ENCODE assay signal across 15 cellular contexts in the genomic region with DNA sequence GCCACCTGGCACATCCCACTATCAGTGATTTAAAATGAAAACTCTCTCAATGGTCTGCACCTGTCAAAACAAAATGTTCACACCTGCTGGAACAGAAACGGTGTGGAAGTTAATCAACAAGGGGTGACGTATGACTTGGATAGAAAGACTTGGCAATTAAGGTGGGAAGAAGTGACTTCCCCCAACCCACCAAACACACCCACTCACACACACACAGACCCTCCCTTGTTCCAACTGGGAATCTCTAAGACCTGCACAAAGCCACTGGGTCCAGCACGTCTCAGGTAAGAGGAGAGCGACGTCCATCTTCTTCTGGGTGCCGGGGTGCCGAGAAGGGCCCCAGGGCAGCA. TPM values are rescaled to one million over a fixed set of nuclear protein-coding genes. Genes with fewer than 3 reads are reported as not detected.
DNase-seq lines count a peak whose midpoint lies in the region; ATAC-seq and TF ChIP-seq lines count a peak whose summit lies in the region.
"Had no signal": no experiment of that assay in that cellular context is flagged by ENCODE, and none has a peak within 500 bp of the region (broad histone marks: within the 10 kb centered on the region; RNA-seq: fewer than 3 reads in every experiment).

No MANE protein-coding gene starts in this region.

- no peak overlapping the region for H2AK5ac ChIP-seq in IMR-90 (ENCODE audit: low read depth, low read length)

- CTCF ChIA-PET in IMR-90 (lab: Yijun Ruan, JAX) = interaction anchor here (1.7 kb wide), 1 partner anchor 10 kb away, joined by 12 read pairs; no protein-coding TSS in a partner anchor

- peaks cover 0 to 51% (median 17%) of the 10 kb centered on the region in 3 donors for H3K36me3 Mint-ChIP-seq in naive thymus-derived CD8-positive, alpha-beta T cell

- BruUV-seq in IMR-90 (replicated peaks; lab: Mats Ljungman, UMichigan) = no TSS peak

- H2BK120ac ChIP-seq in IMR-90 (ENCODE audit: low read depth, low read length) = no peak overlapping the region

- no peak overlapping the region for H3K27ac ChIP-seq in IMR-90 (ENCODE audit: insufficient read depth, low read length)
- peak overlapping the region; percentile 60 for H3K27ac ChIP-seq in RWPE2 (ENCODE audit: poor library complexity, severe bottlenecking)
- H3K27ac ChIP-seq: A549 had no signal

- intact Hi-C loops in IMR-90 (cut with micrococcal nuclease) = no loop called here

- H3K27me3 Mint-ChIP-seq in naive thymus-derived CD8-positive, alpha-beta T cell = no peaks in the 10 kb centered on the region
- H3K27me3 Mint-ChIP-seq: activated naive CD8-positive, alpha-beta T cell treated with anti-CD3 and anti-CD28 coated beads, Interleukin-2, amount 10 ng/mL, durations not matched to agents 7 days and 5 days; memory B cell; stimulated activated naive CD8-positive, alpha-beta T cell treated with anti-CD3 and anti-CD28 coated beads, Interleukin-15, Interleukin-2, amounts not matched to agents 100 ng/mL and 50 ng/mL, for 24 hours had no signal

- no peak overlapping the region for H3K23ac ChIP-seq in IMR-90 (ENCODE audit: low read depth, low read length)

- H2AK9ac ChIP-seq in IMR-90 (replicated peaks; ENCODE audit: low read depth, low read length, poor library complexity) = peak overlapping the region; percentile 5

- no peak overlapping the region for H3K14ac ChIP-seq in IMR-90 (replicated peaks; ENCODE audit: low read depth, low read length)

- peak; percentile 72 for DNase-seq in NCI-H510A treated with DMSO at 0.1 percent for 48 hours (lab: John Stamatoyannopoulos, UW)
- DNase-seq in NCI-H510A (lab: John Stamatoyannopoulos, UW) = no peak
- no peak for DNase-seq in IMR-90
- DNase-seq in RWPE2 (ENCODE audit: low spot score) = no peak
- DNase-seq in naive thymus-derived CD8-positive, alpha-beta T cell = no peak
- no peak for DNase-seq in SW 1271 (lab: John Stamatoyannopoulos, UW)
- no peak for DNase-seq in GM13977 (ENCODE audit: low spot score)
- DNase-seq in hippocampal formation (lab: John Stamatoyannopoulos, UW) = no peak
- DNase-seq: activated naive CD8-positive, alpha-beta T cell treated with anti-CD3 and anti-CD28 coated beads, Interleukin-2, amount 10 ng/mL, durations not matched to agents 7 days and 5 days; Caco-2; cerebellar nuclear complex; NCI-H526 treated with DMSO at 0.1 percent for 48 hours had no signal

- H3K9me3 Mint-ChIP-seq in naive thymus-derived CD8-positive, alpha-beta T cell = no peaks in the 10 kb centered on the region
- H3K9me3 Mint-ChIP-seq: activated naive CD8-positive, alpha-beta T cell treated with anti-CD3 and anti-CD28 coated beads, Interleukin-2, amount 10 ng/mL, durations not matched to agents 7 days and 5 days; memory B cell; stimulated activated naive CD8-positive, alpha-beta T cell treated with anti-CD3 and anti-CD28 coated beads, Interleukin-15, Interleukin-2, amounts not matched to agents 100 ng/mL and 50 ng/mL, for 24 hours had no signal

- no peak overlapping the region for H3K9ac ChIP-seq in IMR-90 (ENCODE audit: low read depth, low read length)

- H3K4me3 ChIP-seq in IMR-90 (ENCODE audit: insufficient read depth, low read depth, low read length) (no peak overlapping the region), RWPE2 (ENCODE audit: severe bottlenecking) (no peak overlapping the region)
- H3K4me3 ChIP-seq: A549 had no signal

- dilution Hi-C loops in IMR-90 (cut with HindIII; ENCODE audit: low sequenced_read_pairs, unreplicated experiment) = no loop called here

- H3K4me2 ChIP-seq in IMR-90 (ENCODE audit: low read depth, low read length) = no peak overlapping the region
- H3K4me2 ChIP-seq: A549 had no signal

- H4K20me1 ChIP-seq in IMR-90 (ENCODE audit: insufficient read depth, low read length) = peaks cover 20% of the 10 kb centered on the region

- H3K4me3 Mint-ChIP-seq in naive thymus-derived CD8-positive, alpha-beta T cell = peak overlapping the region in 1 of 10 donors; percentile 11
- H3K4me3 Mint-ChIP-seq: activated naive CD8-positive, alpha-beta T cell treated with anti-CD3 and anti-CD28 coated beads, Interleukin-2, amount 10 ng/mL, durations not matched to agents 7 days and 5 days; memory B cell; stimulated activated naive CD8-positive, alpha-beta T cell treated with anti-CD3 and anti-CD28 coated beads, Interleukin-15, Interleukin-2, amounts not matched to agents 100 ng/mL and 50 ng/mL, for 24 hours had no signal

- H3K4me1 Mint-ChIP-seq in naive thymus-derived CD8-positive, alpha-beta T cell = peaks cover 7 to 32% (median 17%) of the 10 kb centered on the region in 4 donors
- H3K4me1 Mint-ChIP-seq: memory B cell had no signal

- POLR2A ChIA-PET in IMR-90 (lab: Charles Lee; ENCODE audit: unreplicated experiment) = no interaction called here
- POLR2A ChIA-PET in naive thymus-derived CD8-positive, alpha-beta T cell (lab: Charles Lee) = interaction anchor here (1.0 to 1.6 kb wide), 3 partner anchors 11 to 52 kb away, joined by 3 read pairs; a partner anchor contains a TSS

- no peak for ATAC-seq in IMR-90 (ENCODE audit: low read depth)
- no peak for ATAC-seq in RWPE2 (ENCODE audit: low read depth)
- ATAC-seq in naive thymus-derived CD8-positive, alpha-beta T cell = no peak

- H3K56ac ChIP-seq in IMR-90 (ENCODE audit: extremely low read depth, insufficient read depth, low read length) = no peak overlapping the region

- no peaks in the 10 kb centered on the region for H3K27me3 ChIP-seq in IMR-90 (ENCODE audit: control insufficient read depth, insufficient read depth, low read length)
- no peaks in the 10 kb centered on the region for H3K27me3 ChIP-seq in RWPE2 (ENCODE audit: insufficient read depth, poor library complexity, severe bottlenecking)

- no peak overlapping the region for H2AFZ ChIP-seq in IMR-90 (replicated peaks; ENCODE audit: low read length, poor library complexity)

- H3K79me1 ChIP-seq in IMR-90 (ENCODE audit: low read depth in 1 of 2, low read length in 2 of 2) = peaks cover 0 to 31% of the 10 kb centered on the region in 2 experiments; a peak in 2 of 4 replicates

- WGBS in IMR-90 (ENCODE audit: extremely low coverage in 2 of 2, insufficient read length in 1 of 2), 2 experiments = 93% methylated on average over 5 of the region's 7 CpGs; no CpG with 5 or more reads in 1 of the 2 experiments

- no peak overlapping the region for H4K91ac ChIP-seq in IMR-90 (ENCODE audit: insufficient read depth, low read depth, low read length)

- peaks cover 47% of the 10 kb centered on the region for H3K36me3 ChIP-seq in IMR-90 (ENCODE audit: control insufficient read depth, insufficient read depth, low read length)
- peaks cover 51% of the 10 kb centered on the region for H3K36me3 ChIP-seq in RWPE2 (ENCODE audit: low read depth)

- H3K9me3 ChIP-seq in IMR-90 (ENCODE audit: control insufficient read depth, insufficient read depth, low read length) (no peaks in the 10 kb centered on the region), RWPE2 (ENCODE audit: severe bottlenecking) (no peaks in the 10 kb centered on the region)
- H3K9me3 ChIP-seq: A549, Caco-2 had no signal

- H4K5ac ChIP-seq in IMR-90 (ENCODE audit: low read depth, low read length) = no peak overlapping the region

- no peak for TF ChIP-seq RAD21 in IMR-90 (IDR thresholded peaks at IDR 0.05; ENCODE audit: low read length)

- no peak overlapping the region; the same call in 1 of the 2 replicates for H3K4ac ChIP-seq in IMR-90 (ENCODE audit: low read depth, low read length)

- H4K8ac ChIP-seq in IMR-90 (ENCODE audit: low read depth in 2 of 2, low read length in 2 of 2) = no peak overlapping the region

- H2BK5ac ChIP-seq in IMR-90 (ENCODE audit: low read depth, low read length, poor library complexity, severe bottlenecking) = peak overlapping the region; percentile 3

- H3K9me1 ChIP-seq in IMR-90 (ENCODE audit: insufficient read depth, low read length) = peaks cover 11% of the 10 kb centered on the region

- H2BK15ac ChIP-seq in IMR-90 (ENCODE audit: low read depth, low read length) = no peak overlapping the region

- TF ChIP-seq POLR2A in IMR-90 (IDR thresholded peaks at IDR 0.05; ENCODE audit: low read depth, low read length) = no peak

- H3K27ac Mint-ChIP-seq in naive thymus-derived CD8-positive, alpha-beta T cell = peak overlapping the region in 6 of 10 donors; percentile 25 to 77 (median 54)
- H3K27ac Mint-ChIP-seq: activated naive CD8-positive, alpha-beta T cell treated with anti-CD3 and anti-CD28 coated beads, Interleukin-2, amount 10 ng/mL, durations not matched to agents 7 days and 5 days; memory B cell; stimulated activated naive CD8-positive, alpha-beta T cell treated with anti-CD3 and anti-CD28 coated beads, Interleukin-15, Interleukin-2, amounts not matched to agents 100 ng/mL and 50 ng/mL, for 24 hours had no signal

- no peak overlapping the region for H3K18ac ChIP-seq in IMR-90 (ENCODE audit: low read depth, low read length)

- TF ChIP-seq CTCF in IMR-90 (conservative IDR thresholded peaks at IDR 0.05; ENCODE audit: low read depth, low read length) (no peak), RWPE2 (IDR thresholded peaks at IDR 0.05; ENCODE audit: poor library complexity, severe bottlenecking) (no peak), GM13977 (IDR thresholded peaks at IDR 0.05; ENCODE audit: extremely low read depth, insufficient read depth, missing control alignments) (no peak)

- in situ Hi-C loops in IMR-90 (cut with MboI; ENCODE audit: low sequenced_read_pairs) = no loop called here
- in situ Hi-C loops in GM13977 (cut with MboI; ENCODE audit: low pct_unique_long_range_greater_than_20kb, low sequenced_read_pairs, unreplicated experiment) = no loop called here

- H3K4me1 ChIP-seq in IMR-90 (ENCODE audit: control insufficient read depth, insufficient read depth, low read length) (peaks cover 11% of the 10 kb centered on the region), RWPE2 (ENCODE audit: insufficient read depth, poor library complexity, severe bottlenecking) (peaks cover 11% of the 10 kb centered on the region)
- H3K4me1 ChIP-seq: A549, Caco-2 had no signal

- H2BK20ac ChIP-seq in IMR-90 (ENCODE audit: low read depth, low read length) = no peak overlapping the region

RNA-seq across cellular contexts. Expression of a gene that starts 25.1 kb away (rescaled TPM):
- total RNA-seq in IMR-90 (2012; rRNA removed) = 8.2 and 8.3 TPM in 2 replicates
- 5.6 and 6.0 TPM in 2 replicates for polyA plus RNA-seq in IMR-90 (2012; rRNA removed)
- polyA plus RNA-seq in IMR-90 (2012; cell fraction: cytosol; rRNA removed) = 2.6 and 3.6 TPM in 2 replicates
- 2.4 and 9.6 TPM in 2 replicates for polyA plus RNA-seq in IMR-90 (2012; cell fraction: nucleus; rRNA removed; ENCODE audit: low replicate concordance)
- 10 to 100 TPM; 13.2 to 13.4 TPM for total RNA-seq in naive thymus-derived CD8-positive, alpha-beta T cell
- 1 to 10 TPM; 1.0 to 2.1 (median 1.5) TPM for polyA plus RNA-seq in naive thymus-derived CD8-positive, alpha-beta T cell

RNA-seq across cellular contexts. Expression of a gene that starts 39.6 kb away (rescaled TPM):
- total RNA-seq in IMR-90 (2012; rRNA removed) = 28.1 and 38.3 TPM in 2 replicates
- 17.5 and 21.8 TPM in 2 replicates for polyA plus RNA-seq in IMR-90 (2012; rRNA removed)
- 10.8 and 13.3 TPM in 2 replicates for polyA plus RNA-seq in IMR-90 (2012; cell fraction: cytosol; rRNA removed)
- 47.1 and 74.1 TPM in 2 replicates for polyA plus RNA-seq in IMR-90 (2012; cell fraction: nucleus; rRNA removed; ENCODE audit: low replicate concordance)
- 100 to 1,000 TPM; 125 to 132 TPM for total RNA-seq in naive thymus-derived CD8-positive, alpha-beta T cell
- 10 to 100 TPM; 26.8 to 45.8 (median 39.7) TPM for polyA plus RNA-seq in naive thymus-derived CD8-positive, alpha-beta T cell

RNA-seq across cellular contexts. Expression of a gene that starts 51.3 kb away (rescaled TPM):
- 33.9 and 36.4 TPM in 2 replicates for total RNA-seq in IMR-90 (2012; rRNA removed)
- polyA plus RNA-seq in IMR-90 (2012; rRNA removed) = 18.8 and 21.5 TPM in 2 replicates
- 13.8 and 15.1 TPM in 2 replicates for polyA plus RNA-seq in IMR-90 (2012; cell fraction: cytosol; rRNA removed)
- 13.2 and 19.6 TPM in 2 replicates for polyA plus RNA-seq in IMR-90 (2012; cell fraction: nucleus; rRNA removed; ENCODE audit: low replicate concordance)
- 10 to 100 TPM; 57.7 to 61.2 TPM for total RNA-seq in naive thymus-derived CD8-positive, alpha-beta T cell
- polyA plus RNA-seq in naive thymus-derived CD8-positive, alpha-beta T cell = 10 to 100 TPM; 20.2 to 24.4 (median 21.1) TPM
